Comparison of ENCODE assay signal across 1 cellular context in genomic region chr3:155605571-155605970, GRCh38.
TF ChIP-seq lines count a peak whose summit lies in the region.

No MANE protein-coding gene starts in this region.

TF ChIP-seq in HepG2, 621 proteins besides CTCF, POLR2A, EP300 and RAD21 (continued from another document):
- TF ChIP-seq RERE (CRISPR knock-in tag; IDR thresholded peaks at IDR 0.05; ENCODE audit: low read depth) (no peak), MED1 (CRISPR knock-in tag; IDR thresholded peaks at IDR 0.05) (peak; percentile 91), ZSCAN5A (CRISPR knock-in tag; IDR thresholded peaks at IDR 0.05; ENCODE audit: borderline replicate concordance) (peak; percentile 64; the same call in 1 of the 2 replicates), ELF3 (CRISPR knock-in tag; IDR thresholded peaks at IDR 0.05) (peak; percentile 90), ZC3H4 (CRISPR knock-in tag; IDR thresholded peaks at IDR 0.05; ENCODE audit: borderline replicate concordance) (no peak), BATF2 (CRISPR knock-in tag; IDR thresholded peaks at IDR 0.05) (no peak), ZNF335 (CRISPR knock-in tag; IDR thresholded peaks at IDR 0.05) (peak; percentile 60; the same call in 1 of the 2 replicates), ZNF224 (CRISPR knock-in tag; IDR thresholded peaks at IDR 0.05) (no peak)
- TF ChIP-seq, protein P1, sequence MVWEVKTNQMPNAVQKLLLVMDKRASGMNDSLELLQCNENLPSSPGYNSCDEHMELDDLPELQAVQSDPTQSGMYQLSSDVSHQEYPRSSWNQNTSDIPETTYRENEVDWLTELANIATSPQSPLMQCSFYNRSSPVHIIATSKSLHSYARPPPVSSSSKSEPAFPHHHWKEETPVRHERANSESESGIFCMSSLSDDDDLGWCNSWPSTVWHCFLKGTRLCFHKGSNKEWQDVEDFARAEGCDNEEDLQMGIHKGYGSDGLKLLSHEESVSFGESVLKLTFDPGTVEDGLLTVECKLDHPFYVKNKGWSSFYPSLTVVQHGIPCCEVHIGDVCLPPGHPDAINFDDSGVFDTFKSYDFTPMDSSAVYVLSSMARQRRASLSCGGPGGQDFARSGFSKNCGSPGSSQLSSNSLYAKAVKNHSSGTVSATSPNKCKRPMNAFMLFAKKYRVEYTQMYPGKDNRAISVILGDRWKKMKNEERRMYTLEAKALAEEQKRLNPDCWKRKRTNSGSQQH (CRISPR knock-in tag; IDR thresholded peaks at IDR 0.05; ENCODE audit: low read depth), result no peak
- TF ChIP-seq, protein P2, sequence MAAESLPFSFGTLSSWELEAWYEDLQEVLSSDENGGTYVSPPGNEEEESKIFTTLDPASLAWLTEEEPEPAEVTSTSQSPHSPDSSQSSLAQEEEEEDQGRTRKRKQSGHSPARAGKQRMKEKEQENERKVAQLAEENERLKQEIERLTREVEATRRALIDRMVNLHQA (CRISPR knock-in tag; IDR thresholded peaks at IDR 0.05), result peak; percentile 77; the same call in 1 of the 2 replicates
